Comparison of ENCODE assay signal across 1 cellular context in the genomic region with DNA sequence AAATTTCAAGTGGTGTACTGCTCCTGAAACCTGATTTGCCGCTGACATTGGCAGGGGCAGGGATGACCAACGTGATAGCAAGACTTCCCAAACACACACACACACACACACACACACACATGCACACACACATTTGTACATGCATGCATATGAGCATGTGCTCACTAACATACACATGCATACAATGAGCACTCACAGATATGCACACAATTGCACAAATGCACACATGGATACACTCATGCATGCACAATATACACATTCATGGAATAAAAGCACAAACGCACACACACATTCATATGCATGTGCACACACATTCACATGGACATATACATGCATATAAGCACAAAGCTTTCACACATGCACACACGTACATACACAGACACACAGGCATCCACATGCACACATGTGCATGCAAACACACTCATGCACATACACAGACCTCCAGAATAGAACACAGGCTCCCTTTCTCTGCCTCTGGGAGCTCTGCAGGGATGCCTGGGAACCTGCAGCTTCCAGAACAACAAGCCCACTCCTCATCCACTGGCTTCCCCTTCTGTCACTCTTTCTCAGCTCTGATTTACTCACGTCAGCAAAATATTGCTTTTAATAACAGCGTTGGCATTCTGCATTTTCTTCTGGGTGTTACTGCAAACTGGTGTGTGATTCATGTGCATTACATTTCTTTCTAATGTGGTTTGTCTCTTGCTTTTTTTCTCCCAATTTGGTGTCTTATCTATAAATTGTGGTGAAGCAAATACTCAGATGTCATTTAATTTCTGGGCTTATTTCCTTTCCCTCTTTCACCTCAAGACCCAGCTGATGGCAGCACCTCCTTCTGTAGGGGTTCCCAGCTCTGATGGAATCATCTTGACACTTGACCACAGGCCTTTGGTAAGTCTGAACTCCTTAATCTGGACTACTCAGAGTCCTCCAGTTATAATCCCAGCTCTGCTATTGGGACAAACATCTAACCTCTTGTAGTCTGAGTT.
TF ChIP-seq lines count a peak whose summit lies in the region.

No MANE protein-coding gene starts in this region.

TF ChIP-seq in GM12878, 131 proteins besides CTCF, POLR2A, EP300 and RAD21:
- TF ChIP-seq, protein P1, sequence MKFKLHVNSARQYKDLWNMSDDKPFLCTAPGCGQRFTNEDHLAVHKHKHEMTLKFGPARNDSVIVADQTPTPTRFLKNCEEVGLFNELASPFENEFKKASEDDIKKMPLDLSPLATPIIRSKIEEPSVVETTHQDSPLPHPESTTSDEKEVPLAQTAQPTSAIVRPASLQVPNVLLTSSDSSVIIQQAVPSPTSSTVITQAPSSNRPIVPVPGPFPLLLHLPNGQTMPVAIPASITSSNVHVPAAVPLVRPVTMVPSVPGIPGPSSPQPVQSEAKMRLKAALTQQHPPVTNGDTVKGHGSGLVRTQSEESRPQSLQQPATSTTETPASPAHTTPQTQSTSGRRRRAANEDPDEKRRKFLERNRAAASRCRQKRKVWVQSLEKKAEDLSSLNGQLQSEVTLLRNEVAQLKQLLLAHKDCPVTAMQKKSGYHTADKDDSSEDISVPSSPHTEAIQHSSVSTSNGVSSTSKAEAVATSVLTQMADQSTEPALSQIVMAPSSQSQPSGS (IDR thresholded peaks at IDR 0.05; ENCODE audit: low read length) = no peak
- TF ChIP-seq, protein P2, sequence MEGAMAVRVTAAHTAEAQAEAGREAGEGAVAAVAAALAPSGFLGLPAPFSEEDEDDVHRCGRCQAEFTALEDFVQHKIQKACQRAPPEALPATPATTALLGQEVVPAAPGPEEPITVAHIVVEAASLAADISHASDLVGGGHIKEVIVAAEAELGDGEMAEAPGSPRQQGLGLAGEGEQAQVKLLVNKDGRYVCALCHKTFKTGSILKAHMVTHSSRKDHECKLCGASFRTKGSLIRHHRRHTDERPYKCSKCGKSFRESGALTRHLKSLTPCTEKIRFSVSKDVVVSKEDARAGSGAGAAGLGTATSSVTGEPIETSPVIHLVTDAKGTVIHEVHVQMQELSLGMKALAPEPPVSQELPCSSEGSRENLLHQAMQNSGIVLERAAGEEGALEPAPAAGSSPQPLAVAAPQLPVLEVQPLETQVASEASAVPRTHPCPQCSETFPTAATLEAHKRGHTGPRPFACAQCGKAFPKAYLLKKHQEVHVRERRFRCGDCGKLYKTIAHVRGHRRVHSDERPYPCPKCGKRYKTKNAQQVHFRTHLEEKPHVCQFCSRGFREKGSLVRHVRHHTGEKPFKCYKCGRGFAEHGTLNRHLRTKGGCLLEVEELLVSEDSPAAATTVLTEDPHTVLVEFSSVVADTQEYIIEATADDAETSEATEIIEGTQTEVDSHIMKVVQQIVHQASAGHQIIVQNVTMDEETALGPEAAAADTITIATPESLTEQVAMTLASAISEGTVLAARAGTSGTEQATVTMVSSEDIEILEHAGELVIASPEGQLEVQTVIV (IDR thresholded peaks at IDR 0.05; ENCODE audit: borderline replicate concordance, partially characterized antibody) = no peak
- no peak for TF ChIP-seq EZH2 (IDR thresholded peaks at IDR 0.05; ENCODE audit: borderline replicate concordance, control insufficient read depth, low read depth, low read length)
- TF ChIP-seq, protein P3, sequence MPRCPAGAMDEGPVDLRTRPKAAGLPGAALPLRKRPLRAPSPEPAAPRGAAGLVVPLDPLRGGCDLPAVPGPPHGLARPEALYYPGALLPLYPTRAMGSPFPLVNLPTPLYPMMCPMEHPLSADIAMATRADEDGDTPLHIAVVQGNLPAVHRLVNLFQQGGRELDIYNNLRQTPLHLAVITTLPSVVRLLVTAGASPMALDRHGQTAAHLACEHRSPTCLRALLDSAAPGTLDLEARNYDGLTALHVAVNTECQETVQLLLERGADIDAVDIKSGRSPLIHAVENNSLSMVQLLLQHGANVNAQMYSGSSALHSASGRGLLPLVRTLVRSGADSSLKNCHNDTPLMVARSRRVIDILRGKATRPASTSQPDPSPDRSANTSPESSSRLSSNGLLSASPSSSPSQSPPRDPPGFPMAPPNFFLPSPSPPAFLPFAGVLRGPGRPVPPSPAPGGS (IDR thresholded peaks at IDR 0.05; ENCODE audit: borderline replicate concordance, insufficient read depth, low read depth, low read length, poor library complexity, severe bottlenecking) = peak; percentile 79
- TF ChIP-seq TCF12 (IDR thresholded peaks at IDR 0.05; ENCODE audit: low read depth, low read length) = no peak
